Comparison of ENCODE assay signal across 8 cellular contexts in genomic region chr1:12161662-12162458, GRCh38. TPM values are rescaled to one million over a fixed set of nuclear protein-coding genes. Genes with fewer than 3 reads are reported as not detected.
DNase-seq lines count a peak whose midpoint lies in the region; ATAC-seq, FAIRE-seq and TF ChIP-seq lines count a peak whose summit lies in the region.

No MANE protein-coding gene starts in this region.

- H3K4me3 Mint-ChIP-seq in activated CD4-positive, alpha-beta memory T cell treated with anti-CD3 and anti-CD28 coated beads for 36 hours = no peak overlapping the region
- H3K4me3 Mint-ChIP-seq in naive thymus-derived CD8-positive, alpha-beta T cell = peak overlapping the region in 9 of 10 donors; percentile 18 to 73 (median 61)

- TF ChIP-seq CTCF in HCT116 (IDR thresholded peaks at IDR 0.05 in 2 of 3, conservative IDR thresholded peaks at IDR 0.05 in 1 of 3; ENCODE audit: borderline replicate concordance in 1 of 3, insufficient read depth in 1 of 3, low read depth in 2 of 3, low read length in 2 of 3) = no peak
- TF ChIP-seq CTCF in MM.1S (IDR thresholded peaks at IDR 0.05; ENCODE audit: low read length) = no peak

- RAD21 ChIA-PET in HCT116 (lab: Charles Lee; ENCODE audit: low non-redundant PET in 1 of 2, low total read pairs in 2 of 2, uncharacterized antibody in 2 of 2, unreplicated experiment in 2 of 2) = no interaction called here

- H3K9me3 ChIP-seq in HCT116 (ENCODE audit: control insufficient read depth in 1 of 2, insufficient read depth in 1 of 2, low read depth in 1 of 2, low read length in 2 of 2) = no peaks in the 10 kb centered on the region
- no peaks in the 10 kb centered on the region for H3K9me3 ChIP-seq in MM.1S (replicated peaks; ENCODE audit: insufficient read depth, low read length)

- H3K9me3 Mint-ChIP-seq in activated CD4-positive, alpha-beta memory T cell treated with anti-CD3 and anti-CD28 coated beads for 36 hours = peaks cover 2% of the 10 kb centered on the region
- H3K9me3 Mint-ChIP-seq in naive thymus-derived CD8-positive, alpha-beta T cell = peaks cover 0 to 1% (median 0%) of the 10 kb centered on the region in 9 donors

- peak overlapping the region; percentile 90 for H3K27ac Mint-ChIP-seq in activated CD4-positive, alpha-beta memory T cell treated with anti-CD3 and anti-CD28 coated beads for 36 hours
- H3K27ac Mint-ChIP-seq in naive thymus-derived CD8-positive, alpha-beta T cell = peak overlapping the region; percentile 43 to 89 (median 72)

- peaks cover 12% of the 10 kb centered on the region for H3F3A ChIP-seq in MM.1S (ENCODE audit: insufficient read depth, low read length)

- H3K36me3 ChIP-seq in HCT116 (ENCODE audit: control insufficient read depth in 1 of 2, insufficient read depth in 2 of 2, low read length in 2 of 2) = no peaks in the 10 kb centered on the region
- no peaks in the 10 kb centered on the region for H3K36me3 ChIP-seq in MM.1S (replicated peaks; ENCODE audit: insufficient read depth, low read length)

- peaks cover 1% of the 10 kb centered on the region for H3K36me3 Mint-ChIP-seq in activated CD4-positive, alpha-beta memory T cell treated with anti-CD3 and anti-CD28 coated beads for 36 hours
- H3K36me3 Mint-ChIP-seq in naive thymus-derived CD8-positive, alpha-beta T cell = no peaks in the 10 kb centered on the region

- peaks cover 80% of the 10 kb centered on the region for H3K4me1 Mint-ChIP-seq in activated CD4-positive, alpha-beta memory T cell treated with anti-CD3 and anti-CD28 coated beads for 36 hours (ENCODE audit: low read depth)
- H3K4me1 Mint-ChIP-seq in naive thymus-derived CD8-positive, alpha-beta T cell = peaks cover 36 to 84% (median 68%) of the 10 kb centered on the region in 4 donors

- FAIRE-seq in endometrium (lab: Jason Lieb, UNC) = peak; percentile 37

- peak overlapping the region; percentile 27 for H2AFZ ChIP-seq in HCT116 (ENCODE audit: low read depth, low read length, poor library complexity, severe bottlenecking)
- H2AFZ ChIP-seq in MM.1S (ENCODE audit: low read length) = peak overlapping the region; percentile 71

- H3K27ac ChIP-seq in HCT116 (ENCODE audit: low read depth, low read length) = peak overlapping the region; percentile 56
- peak overlapping the region; percentile 93 for H3K27ac ChIP-seq in MM.1S (ENCODE audit: low read length)
- peak overlapping the region; percentile 51 for H3K27ac ChIP-seq in substantia nigra (ENCODE audit: low read depth, low read length, poor library complexity, severe bottlenecking)

- H3K27me3 Mint-ChIP-seq in activated CD4-positive, alpha-beta memory T cell treated with anti-CD3 and anti-CD28 coated beads for 36 hours = no peaks in the 10 kb centered on the region
- H3K27me3 Mint-ChIP-seq in naive thymus-derived CD8-positive, alpha-beta T cell = no peaks in the 10 kb centered on the region

- CTCF ChIA-PET in HCT116 (lab: Charles Lee) = interaction anchor here (0.6 to 1.1 kb wide), 2 partner anchors 37 to 82 kb away, joined by 3 to 7 read pairs; no protein-coding TSS in a partner anchor
- CTCF ChIA-PET in activated CD4-positive, alpha-beta memory T cell treated with anti-CD3 and anti-CD28 coated beads for 36 hours (lab: Charles Lee) = interaction anchor here (1.0 to 4.8 kb wide), 4 partner anchors 12 to 42 kb away, joined by 3 to 29 read pairs (median 12); no protein-coding TSS in a partner anchor

- H3K9me2 ChIP-seq in HCT116 (ENCODE audit: insufficient read depth) (no peaks in the 10 kb centered on the region), MM.1S (replicated peaks; ENCODE audit: insufficient read depth, low read length) (no peaks in the 10 kb centered on the region)

- H3K4me2 ChIP-seq in HCT116 (ENCODE audit: low read length) (peak overlapping the region; percentile 87), MM.1S (ENCODE audit: low read depth, low read length) (peak overlapping the region; percentile 70)

- H3K4me1 ChIP-seq in HCT116 (ENCODE audit: control insufficient read depth in 1 of 2, insufficient read depth in 2 of 2, low read length in 2 of 2) = peaks cover 42 to 79% of the 10 kb centered on the region in 2 experiments
- peaks cover 32% of the 10 kb centered on the region for H3K4me1 ChIP-seq in MM.1S (ENCODE audit: low read length)

- peak; percentile 90 for ATAC-seq in HCT116
- peak; percentile 74 to 78 for ATAC-seq in naive thymus-derived CD8-positive, alpha-beta T cell

- peak overlapping the region; percentile 51 for H3K9ac ChIP-seq in HCT116 (ENCODE audit: low read length)
- peak overlapping the region; percentile 42 for H3K9ac ChIP-seq in MM.1S (ENCODE audit: low read length)

- H3K27me3 ChIP-seq in HCT116 (ENCODE audit: insufficient read depth, low read length) (no peaks in the 10 kb centered on the region), MM.1S (replicated peaks; ENCODE audit: insufficient read depth, low read length) (no peaks in the 10 kb centered on the region)

- no peak for TF ChIP-seq RAD21 in HCT116 (IDR thresholded peaks at IDR 0.05; ENCODE audit: low read depth)

- no TSS peak for BruUV-seq in HCT116 (replicated peaks; lab: Mats Ljungman, UMichigan)

- H3K79me2 ChIP-seq in HCT116 (ENCODE audit: insufficient read depth, low read length) (no peaks in the 10 kb centered on the region), MM.1S (ENCODE audit: low read length) (no peaks in the 10 kb centered on the region)

- TF ChIP-seq POLR2A in GM10847 (IDR thresholded peaks at IDR 0.05; ENCODE audit: extremely low read depth, insufficient read length) (peak; percentile 35), HCT116 (IDR thresholded peaks at IDR 0.05; ENCODE audit: borderline replicate concordance, extremely low read depth, insufficient read depth, insufficient read length) (no peak)

- DNase-seq in HCT116 (ENCODE audit: low read depth, low spot score) (peak; percentile 82), MM.1S (peak; percentile 97), substantia nigra (lab: John Stamatoyannopoulos, UW) (peak in 30 of 49 donors; percentile 17 to 70 (median 36)), NCI-H146 treated with DMSO at 0.1 percent for 48 hours (lab: John Stamatoyannopoulos, UW; ENCODE audit: unreplicated experiment) (no peak)
- peak; percentile 92 for DNase-seq in activated CD4-positive, alpha-beta memory T cell treated with anti-CD3 and anti-CD28 coated beads for 36 hours
- DNase-seq in naive thymus-derived CD8-positive, alpha-beta T cell = peak in 5 of 10 donors; percentile 27 to 79 (median 56)

- H3K4me3 ChIP-seq in HCT116 (replicated peaks in 1 of 2; ENCODE audit: low read depth in 1 of 2, low read length in 2 of 2) = peak overlapping the region in 1 of 2 experiments; percentile 47; a peak in 2 of 4 replicates
- no peak overlapping the region; the same call in 1 of the 2 replicates for H3K4me3 ChIP-seq in MM.1S (ENCODE audit: low read length)

- intact Hi-C loops in HCT116 (cut with micrococcal nuclease) = no loop called here
- intact Hi-C loops in activated CD4-positive, alpha-beta memory T cell treated with anti-CD3 and anti-CD28 coated beads for 36 hours (cut with micrococcal nuclease) = loop anchor here (2.0 kb wide), 1 partner anchor 13 kb away; no protein-coding TSS in a partner anchor

- H4K20me1 ChIP-seq in HCT116 (ENCODE audit: insufficient read depth) = no peaks in the 10 kb centered on the region
- H4K20me1 ChIP-seq in MM.1S (ENCODE audit: insufficient read depth, low read length) = no peaks in the 10 kb centered on the region

- POLR2A ChIA-PET in HCT116 (lab: Charles Lee) = interaction anchor here (0.6 kb wide), 1 partner anchor 252 kb away, joined by 3 read pairs; no protein-coding TSS in a partner anchor
- POLR2A ChIA-PET in activated CD4-positive, alpha-beta memory T cell treated with anti-CD3 and anti-CD28 coated beads for 36 hours (lab: Charles Lee) = interaction anchor here (0.8 to 4.8 kb wide), 6 partner anchors 11 to 253 kb away, joined by 3 to 39 read pairs (median 13); no protein-coding TSS in a partner anchor
- POLR2A ChIA-PET in naive thymus-derived CD8-positive, alpha-beta T cell (lab: Charles Lee) = interaction anchor here (0.6 to 5.5 kb wide), 7 partner anchors 10 to 66 kb away, joined by 4 to 77 read pairs (median 4); no protein-coding TSS in a partner anchor

TF ChIP-seq in HCT116, 20 proteins besides CTCF, POLR2A, EP300 and RAD21:
- TF ChIP-seq CBX3 (IDR thresholded peaks at IDR 0.05; ENCODE audit: low read depth) (peak; percentile 81), JUND (IDR thresholded peaks at IDR 0.05) (peak; percentile 95), MAX (IDR thresholded peaks at IDR 0.05) (peak; percentile 45; the same call in 1 of the 2 replicates), SIN3A (IDR thresholded peaks at IDR 0.05; ENCODE audit: low read depth) (no peak), TCF7L2 (IDR thresholded peaks at IDR 0.05; ENCODE audit: borderline replicate concordance, extremely low read depth, insufficient read depth, insufficient read length) (peak; percentile 79), ELF1 (IDR thresholded peaks at IDR 0.05; ENCODE audit: borderline replicate concordance, low read depth) (no peak), YY1 (IDR thresholded peaks at IDR 0.05; ENCODE audit: extremely low read depth, insufficient replicate concordance, low read depth, low read length) (peak; percentile 57), POLR2AphosphoS5 (IDR thresholded peaks at IDR 0.05; ENCODE audit: low read depth, low read length) (peak; percentile 54), FOSL1 (IDR thresholded peaks at IDR 0.05; ENCODE audit: low read depth) (peak; percentile 91), SP1 (IDR thresholded peaks at IDR 0.05; ENCODE audit: low read depth) (peak; percentile 88)

RNA-seq across cellular contexts. Expression of gene TNFRSF1B, which starts 4.9 kb away (rescaled TPM):
- total RNA-seq in HCT116 (2021; ENCODE audit: unreplicated experiment) = 0.61 TPM
- 0.12 and 0.14 TPM in 2 replicates for polyA plus RNA-seq in HCT116 (2012)
- total RNA-seq in activated CD4-positive, alpha-beta memory T cell treated with anti-CD3 and anti-CD28 coated beads for 36 hours = 100 to 1,000 TPM; 201 to 211 TPM
- 10 to 100 TPM; 16.5 to 18.4 TPM for total RNA-seq in naive thymus-derived CD8-positive, alpha-beta T cell
- 10 to 100 TPM; 19.7 to 64.6 (median 21.8) TPM for polyA plus RNA-seq in naive thymus-derived CD8-positive, alpha-beta T cell

Comparison
In these comparisons a context has a peak if more than half of its experiments do, and no peak if none do; other contexts are left out.
1. RNA of gene TNFRSF1B, which starts 4.9 kb away (total RNA-seq): 201 to 211 TPM in activated CD4-positive, alpha-beta memory T cell treated with anti-CD3 and anti-CD28 coated beads for 36 hours and 16.5 to 18.4 TPM in naive thymus-derived CD8-positive, alpha-beta T cell; 0.61 TPM in HCT116 (single experiment); every median in the first group is over 10 times any median in the second.
2. Peak in every context shown above with its lines, with median percentiles within 50 percentile points of each other: H3K27ac ChIP-seq.